In the genomic region with DNA sequence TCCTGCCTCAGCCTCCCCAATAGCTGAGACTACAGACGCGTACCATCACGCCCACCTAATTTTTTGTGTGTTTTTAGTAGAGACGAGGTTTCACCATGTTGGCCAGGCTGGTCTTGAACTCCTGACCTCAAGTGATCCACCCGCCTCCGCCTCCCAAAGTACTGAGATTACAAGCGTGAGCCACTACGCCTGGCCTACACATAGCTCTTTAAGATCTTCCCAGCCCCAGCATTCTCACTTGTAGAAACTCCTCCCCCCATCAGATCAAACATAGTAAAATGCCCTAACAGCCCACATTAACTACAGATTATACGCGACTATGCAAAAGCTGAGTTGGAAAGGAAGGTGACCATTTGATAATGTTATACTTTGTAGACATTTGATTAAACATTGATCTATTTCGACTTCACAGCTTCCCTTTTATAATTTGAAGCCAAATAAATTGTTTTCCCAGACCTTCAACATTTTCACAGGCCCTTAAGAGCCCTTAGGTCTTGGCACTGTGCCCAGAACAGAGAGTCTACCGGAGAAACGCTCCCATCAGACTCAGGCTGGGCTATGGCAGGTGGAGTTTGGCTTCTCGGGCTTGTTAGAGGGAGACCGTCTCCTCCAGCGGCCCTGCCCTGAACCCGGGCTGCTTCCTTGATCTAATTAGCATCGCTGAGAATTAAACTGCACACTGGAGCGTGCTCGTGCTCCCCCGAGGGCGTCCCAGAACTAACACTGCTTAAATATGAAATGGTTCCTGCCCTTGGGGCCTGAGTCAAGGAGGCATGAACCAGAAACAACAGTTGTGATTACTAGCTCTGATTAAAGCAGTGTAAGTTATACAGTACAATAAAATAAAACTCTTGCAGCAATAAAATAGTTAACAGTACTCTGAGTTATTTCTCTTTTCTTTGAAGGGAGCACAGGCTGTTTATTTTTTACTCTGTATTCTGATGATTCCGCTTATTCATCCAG, we compare ENCODE assay signal across 13 cellular contexts.
A peak's percentile ranks its signal among the peaks of the same experiment; 100 is the strongest.
DNase-seq lines count a peak whose midpoint lies in the region; ATAC-seq and FAIRE-seq lines count a peak whose summit lies in the region.
"Had no signal": no experiment of that assay in that cellular context is flagged by ENCODE, and none has a peak within 500 bp of the region (broad histone marks: within the 10 kb centered on the region; RNA-seq: fewer than 3 reads in every experiment).

No MANE protein-coding gene starts in this region.

- DNase-seq in DMS53 (lab: John Stamatoyannopoulos, UW) = peak; percentile 50
- DNase-seq in DMS53 treated with DMSO at 0.1 percent for 48 hours (lab: John Stamatoyannopoulos, UW; ENCODE audit: unreplicated experiment) = no peak
- DNase-seq in NCI-H2196 (lab: John Stamatoyannopoulos, UW; ENCODE audit: unreplicated experiment) = peak; percentile 90
- DNase-seq in astrocyte of the hippocampus (ENCODE audit: low read depth, low spot score) = peak; percentile 36
- peak; percentile 5 for DNase-seq in small intestine
- no peak for DNase-seq in SKM-1 (lab: John Stamatoyannopoulos, UW; ENCODE audit: unreplicated experiment)
- DNase-seq in GM23248 = no peak
- DNase-seq: 8988T; activated CD4-positive, alpha-beta memory T cell treated with anti-CD3 and anti-CD28 coated beads for 36 hours; activated naive CD4-positive, alpha-beta T cell; OCI-M1 had no signal

- in situ Hi-C loops in GM23248 (cut with MboI) = loop anchor here (10.0 kb wide), 1 partner anchor 844 kb away; no protein-coding TSS in a partner anchor

- no peak overlapping the region for H3K27ac ChIP-seq in small intestine (ENCODE audit: low read depth in 1 of 2, low read length in 1 of 2)
- no peak overlapping the region for H3K27ac ChIP-seq in GM23248
- H3K27ac ChIP-seq: KMS-11 had no signal

- 24 to 39% (median 39%) methylated on average over 23 of the region's 23 CpGs for WGBS in small intestine, 3 donors
- 51% methylated on average over 23 of the region's 23 CpGs for WGBS in GM23248 (ENCODE audit: low coverage in 1 of 2, low lambda C conversion rate in 2 of 2, missing lambda C conversion rate in 2 of 2), 2 experiments

- ATAC-seq in HG03045 (IDR thresholded peaks at IDR 0.05; ENCODE audit: unreplicated experiment) = no peak

- H3K4me2 ChIP-seq in GM23248 (ENCODE audit: unreplicated experiment) = no peak overlapping the region
- H3K4me2 ChIP-seq: KMS-11 had no signal

- H3K4me1 ChIP-seq in small intestine (ENCODE audit: control insufficient read depth in 2 of 2, insufficient read depth in 1 of 2, low read depth in 1 of 2, low read length in 1 of 2) = no peaks in the 10 kb centered on the region
- peaks cover 7% of the 10 kb centered on the region for H3K4me1 ChIP-seq in GM23248 (ENCODE audit: insufficient read depth)

- no peak overlapping the region for H2AFZ ChIP-seq in GM23248

- no peak overlapping the region for H3K9ac ChIP-seq in GM23248
- H3K9ac ChIP-seq: KMS-11 had no signal

- H3K4me3 ChIP-seq in small intestine (ENCODE audit: low read depth in 1 of 2, low read length in 2 of 2) (no peak overlapping the region), GM23248 (no peak overlapping the region)

- H3K27me3 ChIP-seq in small intestine (ENCODE audit: control insufficient read depth in 2 of 2, insufficient read depth in 2 of 2, low read length in 2 of 2) (no peaks in the 10 kb centered on the region), GM23248 (replicated peaks; ENCODE audit: insufficient read depth) (no peaks in the 10 kb centered on the region)

- H3F3A ChIP-seq in GM23248 (ENCODE audit: insufficient read depth) = no peaks in the 10 kb centered on the region

- H3K9me2 ChIP-seq in GM23248 (ENCODE audit: insufficient read depth) = no peaks in the 10 kb centered on the region

- no peak for FAIRE-seq in small intestine (lab: Jason Lieb, UNC)

- no peaks in the 10 kb centered on the region for H3K79me2 ChIP-seq in GM23248 (ENCODE audit: insufficient read depth)

- no peaks in the 10 kb centered on the region for H3K9me3 ChIP-seq in small intestine (ENCODE audit: control insufficient read depth, low read depth)
- H3K9me3 ChIP-seq in GM23248 (ENCODE audit: low read depth) = no peaks in the 10 kb centered on the region

- no peaks in the 10 kb centered on the region for H3K36me3 ChIP-seq in small intestine (ENCODE audit: control insufficient read depth in 2 of 2, insufficient read depth in 2 of 2, low read length in 2 of 2)
- no peaks in the 10 kb centered on the region for H3K36me3 ChIP-seq in GM23248 (ENCODE audit: low read depth)

- H4K20me1 ChIP-seq in GM23248 (ENCODE audit: insufficient read depth) = no peaks in the 10 kb centered on the region

Comparison
In these comparisons a context has a peak if more than half of its experiments do, and no peak if none do; other contexts are left out.
1. DNase-seq: peak in DMS53 (single experiment), NCI-H2196 (single experiment), astrocyte of the hippocampus (single experiment) and small intestine (single experiment); none in DMS53 treated with DMSO at 0.1 percent for 48 hours (single experiment), SKM-1 (single experiment) and GM23248 (single experiment).